Comparison of ENCODE assay signal across 8 cellular contexts in genomic region chr11:107840120-107840479, GRCh38. TPM values are rescaled to one million over a fixed set of nuclear protein-coding genes. Genes with fewer than 3 reads are reported as not detected.
DNase-seq lines count a peak whose midpoint lies in the region; ATAC-seq and TF ChIP-seq lines count a peak whose summit lies in the region.

No MANE protein-coding gene starts in this region.

- no peaks in the 10 kb centered on the region for H3K27me3 ChIP-seq in dorsolateral prefrontal cortex
- no peaks in the 10 kb centered on the region for H3K27me3 ChIP-seq in skeletal muscle satellite cell (ENCODE audit: control insufficient read depth, insufficient read depth, low read length)

- no peaks in the 10 kb centered on the region for H3K9me3 ChIP-seq in skeletal muscle satellite cell (replicated peaks; ENCODE audit: low read length)

- no peak for DNase-seq in AG10803 (ENCODE audit: low read depth)
- peak in 6 of 10 donors; percentile 16 to 53 (median 46) for DNase-seq in dorsolateral prefrontal cortex
- DNase-seq in OCI-M1 (lab: John Stamatoyannopoulos, UW) = no peak
- no peak for DNase-seq in mesenteric fat pad (ENCODE audit: low spot score)
- DNase-seq in NCI-H345 treated with DMSO at 0.1 percent for 48 hours (lab: John Stamatoyannopoulos, UW; ENCODE audit: unreplicated experiment) = no peak

- H3K4me3 ChIP-seq in AG10803 (ENCODE audit: low read length) (peak overlapping the region; percentile 40), dorsolateral prefrontal cortex (peak overlapping the region in 45 of 59 donors; percentile 2 to 49 (median 29)), skeletal muscle satellite cell (ENCODE audit: low read length) (peak overlapping the region; percentile 50)

- H3K36me3 ChIP-seq in skeletal muscle satellite cell (ENCODE audit: insufficient read depth, low read length) = no peaks in the 10 kb centered on the region

- intact Hi-C loops in dorsolateral prefrontal cortex (cut with DNase I) = no loop called here

- peak overlapping the region in 57 of 59 donors; percentile 1 to 88 (median 76) for H3K27ac ChIP-seq in dorsolateral prefrontal cortex

- H3K4me2 ChIP-seq in skeletal muscle satellite cell (ENCODE audit: low read length) = peak overlapping the region; percentile 74

- TF ChIP-seq CTCF in AG10803 (conservative IDR thresholded peaks at IDR 0.05; ENCODE audit: low read length) (no peak), dorsolateral prefrontal cortex (IDR thresholded peaks at IDR 0.05 in 54 of 56, conservative IDR thresholded peaks at IDR 0.05 in 2 of 56; ENCODE audit: low read depth in 1 of 56, partially characterized antibody in 56 of 56) (no peak)

- TF ChIP-seq EP300 in Ishikawa (IDR thresholded peaks at IDR 0.05; ENCODE audit: borderline replicate concordance) = peak; percentile 80

- H3K9ac ChIP-seq in skeletal muscle satellite cell (ENCODE audit: low read depth, low read length) = peak overlapping the region; percentile 49

- H3K4me1 ChIP-seq in skeletal muscle satellite cell (ENCODE audit: control insufficient read depth, insufficient read depth, low read length) = peaks cover 25% of the 10 kb centered on the region

- TF ChIP-seq RAD21 in Ishikawa (IDR thresholded peaks at IDR 0.05; ENCODE audit: low read depth) = no peak

- ATAC-seq in GM19397 (IDR thresholded peaks at IDR 0.05; ENCODE audit: unreplicated experiment) = peak; percentile 28

TF ChIP-seq in Ishikawa, 13 proteins besides CTCF, POLR2A, EP300 and RAD21:
- TF ChIP-seq MAX (IDR thresholded peaks at IDR 0.05) (peak; percentile 10; the same call in 1 of the 2 replicates), TEAD4 (IDR thresholded peaks at IDR 0.05) (peak; percentile 67), EGR1 (IDR thresholded peaks at IDR 0.05) (no peak), CEBPB (IDR thresholded peaks at IDR 0.05) (peak; percentile 85), YY1 (IDR thresholded peaks at IDR 0.05; ENCODE audit: low read depth) (peak; percentile 60), NFIC (IDR thresholded peaks at IDR 0.05) (peak; percentile 24; the same call in 1 of the 2 replicates), USF1 (IDR thresholded peaks at IDR 0.05) (no peak)

RNA-seq across cellular contexts. Expression of gene SLC35F2, which starts 18.5 kb away (rescaled TPM):
- total RNA-seq in dorsolateral prefrontal cortex (1 to 10 TPM; 1.5 to 8.0 (median 4.5) TPM), mesenteric fat pad (3.2 TPM)
- total RNA-seq in skeletal muscle satellite cell (2012; rRNA removed) = 30.7 and 31.5 TPM in 2 replicates

Comparison
In these comparisons a context has a peak if more than half of its experiments do, and no peak if none do; other contexts are left out.
1. DNase-seq: peak in dorsolateral prefrontal cortex (6 of 10); none in AG10803 (single experiment), OCI-M1 (single experiment), mesenteric fat pad (single experiment) and NCI-H345 treated with DMSO at 0.1 percent for 48 hours (single experiment).
2. Peak in every context shown above with its lines, with median percentiles within 50 percentile points of each other: H3K4me3 ChIP-seq.